In genomic region chr18:24118750-24119577, GRCh38 we compare ENCODE assay signal across 8 cellular contexts. TPM values are rescaled to one million over a fixed set of nuclear protein-coding genes. Genes with fewer than 3 reads are reported as not detected.
DNase-seq lines count a peak whose midpoint lies in the region; ATAC-seq, FAIRE-seq and TF ChIP-seq lines count a peak whose summit lies in the region.

No MANE protein-coding gene starts in this region.

- no peaks in the 10 kb centered on the region for H3K9me3 ChIP-seq in MG63
- no peaks in the 10 kb centered on the region for H3K9me3 ChIP-seq in SJCRH30 (replicated peaks)
- no peaks in the 10 kb centered on the region for H3K9me3 ChIP-seq in upper lobe of right lung

- H3K36me3 ChIP-seq in MG63, result no peaks in the 10 kb centered on the region; the same call in 1 of the 2 replicates
- H3K36me3 ChIP-seq in SJCRH30, result no peaks in the 10 kb centered on the region
- no peaks in the 10 kb centered on the region for H3K36me3 ChIP-seq in upper lobe of right lung

- H3K27me3 ChIP-seq in MG63 (no peaks in the 10 kb centered on the region), SJCRH30 (no peaks in the 10 kb centered on the region), upper lobe of right lung (no peaks in the 10 kb centered on the region)

- intact Hi-C loops in upper lobe of right lung (cut with DNase I), result no loop called here

- H3K4me3 ChIP-seq in MG63, result no peak overlapping the region
- no peak overlapping the region for H3K4me3 ChIP-seq in SJCRH30
- no peak overlapping the region for H3K4me3 ChIP-seq in upper lobe of right lung

- H3K4me1 ChIP-seq in SJCRH30 (no peaks in the 10 kb centered on the region), upper lobe of right lung (no peaks in the 10 kb centered on the region)

- DNase-seq in D341Med (ENCODE audit: low spot score) (peak; percentile 67), MG63 (peak; percentile 21), SJCRH30 (peak; percentile 33 to 79), frontal cortex (ENCODE audit: low spot score in 2 of 2) (peak; percentile 24 to 37), pons (ENCODE audit: low spot score) (peak; percentile 79), upper lobe of right lung (no peak)
- DNase-seq in activated effector memory CD4-positive, alpha-beta T cell treated with Interleukin-2 at 50 U/mL for 16 hours, result peak; percentile 58

- no peak overlapping the region for H3K27ac ChIP-seq in SJCRH30
- H3K27ac ChIP-seq in upper lobe of right lung, result no peak overlapping the region

- peak; percentile 98 for TF ChIP-seq CTCF in upper lobe of right lung (IDR thresholded peaks at IDR 0.05)

- ATAC-seq in GM21723 (IDR thresholded peaks at IDR 0.05; ENCODE audit: unreplicated experiment), result peak; percentile 83
- ATAC-seq in upper lobe of right lung, result peak; percentile 95

- FAIRE-seq in frontal cortex (lab: Jason Lieb, UNC), result peak; percentile 43

RNA-seq across cellular contexts. Expression of gene CABYR, which starts 19.9 kb away (rescaled TPM):
- not detected in 2 replicates for total RNA-seq in MG63 (2014; rRNA removed; shearing (Covaris generic); ENCODE audit: low replicate concordance)
- total RNA-seq in SJCRH30 (2014; rRNA removed; shearing (Covaris generic)), result not detected in 2 replicates
- total RNA-seq in frontal cortex, result 24.1 TPM
- 1.1 TPM for total RNA-seq in upper lobe of right lung

Comparison
In these comparisons a context has a peak if more than half of its experiments do, and no peak if none do; other contexts are left out.
1. RNA of gene CABYR, which starts 19.9 kb away (total RNA-seq): 24.1 TPM in frontal cortex (single experiment); 1.1 TPM in upper lobe of right lung (single experiment), not detected in SJCRH30 and not detected in MG63; every median in the first group is over 10 times any median in the second.